Comparison of ENCODE assay signal across 1 cellular context in the genomic region with DNA sequence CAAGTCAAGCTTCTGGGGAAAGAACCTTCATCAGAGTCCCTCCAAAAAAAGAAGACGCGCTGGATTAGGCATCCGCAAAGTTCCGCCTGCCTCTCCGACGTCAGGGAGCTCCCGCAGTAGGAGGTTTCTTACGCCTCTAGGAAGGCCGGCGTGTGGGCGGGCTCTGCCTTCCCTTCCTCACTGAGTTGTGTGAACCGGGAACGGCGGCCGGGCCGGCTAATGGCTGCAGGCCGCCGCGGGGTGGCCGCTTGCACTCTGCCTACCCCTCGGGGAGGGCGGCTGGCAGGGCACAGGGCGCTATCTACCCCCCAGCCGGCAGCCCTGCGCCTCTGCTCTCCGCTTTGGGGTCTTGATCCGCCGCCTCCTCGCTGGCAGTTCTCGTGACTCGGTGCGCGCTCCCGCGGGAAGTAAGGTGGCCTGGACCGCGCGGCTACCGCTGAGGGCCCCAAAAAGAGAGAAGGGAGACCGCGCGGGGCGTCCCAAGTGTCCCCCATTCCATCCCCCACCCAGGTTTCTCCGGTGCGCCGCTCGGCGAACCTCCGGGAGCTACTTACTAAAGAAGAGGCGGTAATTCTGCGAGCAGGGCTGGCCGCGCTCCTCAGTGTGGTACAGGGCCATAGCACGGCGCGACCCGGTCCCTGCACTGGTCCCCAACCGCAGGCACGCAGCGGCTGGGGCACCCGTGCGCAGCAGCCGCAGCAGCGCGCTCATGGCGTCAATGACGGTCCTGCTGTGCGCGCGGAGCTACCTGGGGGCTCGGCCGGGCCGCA.
TF ChIP-seq lines count a peak whose summit lies in the region.

A gene (minus strand): TSS at position 723 of the 770 bp plus-strand sequence. CDS start 12 bp downstream, at position 711.

TF ChIP-seq in HEK293, 187 proteins besides CTCF, POLR2A, EP300 and RAD21 (continued from another document and continues in another):
- TF ChIP-seq, protein P1, sequence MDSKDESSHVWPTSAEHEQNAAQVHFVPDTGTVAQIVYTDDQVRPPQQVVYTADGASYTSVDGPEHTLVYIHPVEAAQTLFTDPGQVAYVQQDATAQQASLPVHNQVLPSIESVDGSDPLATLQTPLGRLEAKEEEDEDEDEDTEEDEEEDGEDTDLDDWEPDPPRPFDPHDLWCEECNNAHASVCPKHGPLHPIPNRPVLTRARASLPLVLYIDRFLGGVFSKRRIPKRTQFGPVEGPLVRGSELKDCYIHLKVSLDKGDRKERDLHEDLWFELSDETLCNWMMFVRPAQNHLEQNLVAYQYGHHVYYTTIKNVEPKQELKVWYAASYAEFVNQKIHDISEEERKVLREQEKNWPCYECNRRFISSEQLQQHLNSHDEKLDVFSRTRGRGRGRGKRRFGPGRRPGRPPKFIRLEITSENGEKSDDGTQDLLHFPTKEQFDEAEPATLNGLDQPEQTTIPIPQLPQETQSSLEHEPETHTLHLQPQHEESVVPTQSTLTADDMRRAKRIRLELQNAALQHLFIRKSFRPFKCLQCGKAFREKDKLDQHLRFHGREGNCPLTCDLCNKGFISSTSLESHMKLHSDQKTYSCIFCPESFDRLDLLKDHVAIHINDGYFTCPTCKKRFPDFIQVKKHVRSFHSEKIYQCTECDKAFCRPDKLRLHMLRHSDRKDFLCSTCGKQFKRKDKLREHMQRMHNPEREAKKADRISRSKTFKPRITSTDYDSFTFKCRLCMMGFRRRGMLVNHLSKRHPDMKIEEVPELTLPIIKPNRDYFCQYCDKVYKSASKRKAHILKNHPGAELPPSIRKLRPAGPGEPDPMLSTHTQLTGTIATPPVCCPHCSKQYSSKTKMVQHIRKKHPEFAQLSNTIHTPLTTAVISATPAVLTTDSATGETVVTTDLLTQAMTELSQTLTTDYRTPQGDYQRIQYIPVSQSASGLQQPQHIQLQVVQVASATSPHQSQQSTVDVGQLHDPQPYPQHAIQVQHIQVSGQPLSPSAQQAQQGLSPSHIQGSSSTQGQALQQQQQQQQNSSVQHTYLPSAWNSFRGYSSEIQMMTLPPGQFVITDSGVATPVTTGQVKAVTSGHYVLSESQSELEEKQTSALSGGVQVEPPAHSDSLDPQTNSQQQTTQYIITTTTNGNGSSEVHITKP (tag by site-specific recombination; IDR thresholded peaks at IDR 0.05) = peak; percentile 46
- TF ChIP-seq ZNF391 (tag by site-specific recombination; IDR thresholded peaks at IDR 0.05; ENCODE audit: borderline replicate concordance, low read depth) (no peak), ZNF558 (tag by site-specific recombination; IDR thresholded peaks at IDR 0.05) (no peak), ZNF501 (tag by site-specific recombination; IDR thresholded peaks at IDR 0.05) (peak; percentile 83; the same call in 1 of the 2 replicates), SCRT2 (tag by site-specific recombination; IDR thresholded peaks at IDR 0.05) (no peak), ZNF510 (tag by site-specific recombination; IDR thresholded peaks at IDR 0.05; ENCODE audit: insufficient replicate concordance) (no peak), HOXA7 (CRISPR knock-in tag; IDR thresholded peaks at IDR 0.05; ENCODE audit: borderline replicate concordance) (no peak), TRIM28 (IDR thresholded peaks at IDR 0.05; ENCODE audit: borderline replicate concordance, low read length) (no peak), SP2 (tag by site-specific recombination; IDR thresholded peaks at IDR 0.05) (peak; percentile 69), ZNF37A (tag by site-specific recombination; IDR thresholded peaks at IDR 0.05) (no peak), OSR2 (tag by site-specific recombination; IDR thresholded peaks at IDR 0.05) (peak; percentile 26; the same call in 1 of the 2 replicates), ZXDB (tag by site-specific recombination; IDR thresholded peaks at IDR 0.05) (peak; percentile 66), ZFP37 (tag by site-specific recombination; IDR thresholded peaks at IDR 0.05) (0 out of 2 replicates have a peak, but pooled peaks have one; percentile 65), ZSCAN30 (tag by site-specific recombination; IDR thresholded peaks at IDR 0.05) (peak; percentile 71), SP3 (tag by site-specific recombination; IDR thresholded peaks at IDR 0.05) (peak; percentile 47), TCF7L2 (IDR thresholded peaks at IDR 0.05; ENCODE audit: borderline replicate concordance, low read depth, low read length) (no peak), YY1 (tag by site-specific recombination; IDR thresholded peaks at IDR 0.05) (peak; percentile 73), ZBTB1 (tag by site-specific recombination; IDR thresholded peaks at IDR 0.05) (no peak), ZNF16 (tag by site-specific recombination; IDR thresholded peaks at IDR 0.05; ENCODE audit: low read depth) (no peak), ZNF2 (tag by site-specific recombination; IDR thresholded peaks at IDR 0.05) (peak; percentile 83; the same call in 1 of the 2 replicates), ZNF248 (tag by site-specific recombination; IDR thresholded peaks at IDR 0.05) (no peak), ZNF335 (tag by site-specific recombination; conservative IDR thresholded peaks at IDR 0.05) (peak; percentile 89), ZFP3 (tag by site-specific recombination; IDR thresholded peaks at IDR 0.05; ENCODE audit: low read depth) (no peak), ZBTB7A (tag by site-specific recombination; IDR thresholded peaks at IDR 0.05; ENCODE audit: low read depth) (no peak), SP7 (tag by site-specific recombination; IDR thresholded peaks at IDR 0.05) (peak; percentile 67), GLIS1 (tag by site-specific recombination; IDR thresholded peaks at IDR 0.05) (peak; percentile 68), ZBTB17 (tag by site-specific recombination; IDR thresholded peaks at IDR 0.05) (no peak; the same call in 1 of the 2 replicates), ZNF341 (tag by site-specific recombination; IDR thresholded peaks at IDR 0.05; ENCODE audit: low read depth) (peak; percentile 55; the same call in 1 of the 2 replicates), ZNF404 (tag by site-specific recombination; IDR thresholded peaks at IDR 0.05) (no peak), GLI2 (tag by site-specific recombination; IDR thresholded peaks at IDR 0.05; ENCODE audit: borderline replicate concordance, low read depth) (no peak), ZNF292 (tag by site-specific recombination; IDR thresholded peaks at IDR 0.05; ENCODE audit: borderline replicate concordance, low read depth) (no peak), ZNF660 (tag by site-specific recombination; IDR thresholded peaks at IDR 0.05) (peak; percentile 12; the same call in 1 of the 2 replicates), ZNF76 (tag by site-specific recombination; IDR thresholded peaks at IDR 0.05; ENCODE audit: borderline replicate concordance, low read depth) (peak; percentile 83; the same call in 1 of the 2 replicates), GLIS2 (tag by site-specific recombination; IDR thresholded peaks at IDR 0.05) (peak; percentile 82), ZNF658 (tag by site-specific recombination; IDR thresholded peaks at IDR 0.05) (no peak), ZIC2 (tag by site-specific recombination; IDR thresholded peaks at IDR 0.05) (peak; percentile 90), ZFHX2 (tag by site-specific recombination; conservative IDR thresholded peaks at IDR 0.05) (peak; percentile 63), ZNF596 (tag by site-specific recombination; IDR thresholded peaks at IDR 0.05) (no peak), ZNF174 (tag by site-specific recombination; IDR thresholded peaks at IDR 0.05) (no peak)
- TF ChIP-seq, protein P2, sequence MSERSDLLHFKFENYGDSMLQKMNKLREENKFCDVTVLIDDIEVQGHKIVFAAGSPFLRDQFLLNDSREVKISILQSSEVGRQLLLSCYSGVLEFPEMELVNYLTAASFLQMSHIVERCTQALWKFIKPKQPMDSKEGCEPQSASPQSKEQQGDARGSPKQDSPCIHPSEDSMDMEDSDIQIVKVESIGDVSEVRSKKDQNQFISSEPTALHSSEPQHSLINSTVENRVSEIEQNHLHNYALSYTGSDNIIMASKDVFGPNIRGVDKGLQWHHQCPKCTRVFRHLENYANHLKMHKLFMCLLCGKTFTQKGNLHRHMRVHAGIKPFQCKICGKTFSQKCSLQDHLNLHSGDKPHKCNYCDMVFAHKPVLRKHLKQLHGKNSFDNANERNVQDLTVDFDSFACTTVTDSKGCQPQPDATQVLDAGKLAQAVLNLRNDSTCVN (tag by site-specific recombination; optimal IDR thresholded peaks at IDR 0.05) = peak; percentile 95
- TF ChIP-seq, protein P3, sequence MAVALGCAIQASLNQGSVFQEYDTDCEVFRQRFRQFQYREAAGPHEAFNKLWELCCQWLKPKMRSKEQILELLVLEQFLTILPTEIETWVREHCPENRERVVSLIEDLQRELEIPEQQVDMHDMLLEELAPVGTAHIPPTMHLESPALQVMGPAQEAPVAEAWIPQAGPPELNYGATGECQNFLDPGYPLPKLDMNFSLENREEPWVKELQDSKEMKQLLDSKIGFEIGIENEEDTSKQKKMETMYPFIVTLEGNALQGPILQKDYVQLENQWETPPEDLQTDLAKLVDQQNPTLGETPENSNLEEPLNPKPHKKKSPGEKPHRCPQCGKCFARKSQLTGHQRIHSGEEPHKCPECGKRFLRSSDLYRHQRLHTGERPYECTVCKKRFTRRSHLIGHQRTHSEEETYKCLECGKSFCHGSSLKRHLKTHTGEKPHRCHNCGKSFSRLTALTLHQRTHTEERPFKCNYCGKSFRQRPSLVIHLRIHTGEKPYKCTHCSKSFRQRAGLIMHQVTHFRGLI (tag by site-specific recombination; IDR thresholded peaks at IDR 0.05) = peak; percentile 70; the same call in 1 of the 2 replicates
- TF ChIP-seq, protein P4, sequence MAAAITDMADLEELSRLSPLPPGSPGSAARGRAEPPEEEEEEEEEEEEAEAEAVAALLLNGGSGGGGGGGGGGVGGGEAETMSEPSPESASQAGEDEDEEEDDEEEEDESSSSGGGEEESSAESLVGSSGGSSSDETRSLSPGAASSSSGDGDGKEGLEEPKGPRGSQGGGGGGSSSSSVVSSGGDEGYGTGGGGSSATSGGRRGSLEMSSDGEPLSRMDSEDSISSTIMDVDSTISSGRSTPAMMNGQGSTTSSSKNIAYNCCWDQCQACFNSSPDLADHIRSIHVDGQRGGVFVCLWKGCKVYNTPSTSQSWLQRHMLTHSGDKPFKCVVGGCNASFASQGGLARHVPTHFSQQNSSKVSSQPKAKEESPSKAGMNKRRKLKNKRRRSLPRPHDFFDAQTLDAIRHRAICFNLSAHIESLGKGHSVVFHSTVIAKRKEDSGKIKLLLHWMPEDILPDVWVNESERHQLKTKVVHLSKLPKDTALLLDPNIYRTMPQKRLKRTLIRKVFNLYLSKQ (tag by site-specific recombination; IDR thresholded peaks at IDR 0.05; ENCODE audit: borderline replicate concordance) = no peak
- TF ChIP-seq, protein P5, sequence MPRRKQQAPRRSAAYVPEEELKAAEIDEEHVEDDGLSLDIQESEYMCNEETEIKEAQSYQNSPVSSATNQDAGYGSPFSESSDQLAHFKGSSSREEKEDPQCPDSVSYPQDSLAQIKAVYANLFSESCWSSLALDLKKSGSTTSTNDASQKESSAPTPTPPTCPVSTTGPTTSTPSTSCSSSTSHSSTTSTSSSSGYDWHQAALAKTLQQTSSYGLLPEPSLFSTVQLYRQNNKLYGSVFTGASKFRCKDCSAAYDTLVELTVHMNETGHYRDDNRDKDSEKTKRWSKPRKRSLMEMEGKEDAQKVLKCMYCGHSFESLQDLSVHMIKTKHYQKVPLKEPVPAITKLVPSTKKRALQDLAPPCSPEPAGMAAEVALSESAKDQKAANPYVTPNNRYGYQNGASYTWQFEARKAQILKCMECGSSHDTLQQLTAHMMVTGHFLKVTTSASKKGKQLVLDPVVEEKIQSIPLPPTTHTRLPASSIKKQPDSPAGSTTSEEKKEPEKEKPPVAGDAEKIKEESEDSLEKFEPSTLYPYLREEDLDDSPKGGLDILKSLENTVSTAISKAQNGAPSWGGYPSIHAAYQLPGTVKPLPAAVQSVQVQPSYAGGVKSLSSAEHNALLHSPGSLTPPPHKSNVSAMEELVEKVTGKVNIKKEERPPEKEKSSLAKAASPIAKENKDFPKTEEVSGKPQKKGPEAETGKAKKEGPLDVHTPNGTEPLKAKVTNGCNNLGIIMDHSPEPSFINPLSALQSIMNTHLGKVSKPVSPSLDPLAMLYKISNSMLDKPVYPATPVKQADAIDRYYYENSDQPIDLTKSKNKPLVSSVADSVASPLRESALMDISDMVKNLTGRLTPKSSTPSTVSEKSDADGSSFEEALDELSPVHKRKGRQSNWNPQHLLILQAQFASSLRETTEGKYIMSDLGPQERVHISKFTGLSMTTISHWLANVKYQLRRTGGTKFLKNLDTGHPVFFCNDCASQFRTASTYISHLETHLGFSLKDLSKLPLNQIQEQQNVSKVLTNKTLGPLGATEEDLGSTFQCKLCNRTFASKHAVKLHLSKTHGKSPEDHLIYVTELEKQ (tag by site-specific recombination; IDR thresholded peaks at IDR 0.05; ENCODE audit: borderline replicate concordance) = no peak
- TF ChIP-seq, protein P6, sequence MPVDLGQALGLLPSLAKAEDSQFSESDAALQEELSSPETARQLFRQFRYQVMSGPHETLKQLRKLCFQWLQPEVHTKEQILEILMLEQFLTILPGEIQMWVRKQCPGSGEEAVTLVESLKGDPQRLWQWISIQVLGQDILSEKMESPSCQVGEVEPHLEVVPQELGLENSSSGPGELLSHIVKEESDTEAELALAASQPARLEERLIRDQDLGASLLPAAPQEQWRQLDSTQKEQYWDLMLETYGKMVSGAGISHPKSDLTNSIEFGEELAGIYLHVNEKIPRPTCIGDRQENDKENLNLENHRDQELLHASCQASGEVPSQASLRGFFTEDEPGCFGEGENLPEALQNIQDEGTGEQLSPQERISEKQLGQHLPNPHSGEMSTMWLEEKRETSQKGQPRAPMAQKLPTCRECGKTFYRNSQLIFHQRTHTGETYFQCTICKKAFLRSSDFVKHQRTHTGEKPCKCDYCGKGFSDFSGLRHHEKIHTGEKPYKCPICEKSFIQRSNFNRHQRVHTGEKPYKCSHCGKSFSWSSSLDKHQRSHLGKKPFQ (tag by site-specific recombination; IDR thresholded peaks at IDR 0.05) = peak; percentile 87
- TF ChIP-seq, protein P7, sequence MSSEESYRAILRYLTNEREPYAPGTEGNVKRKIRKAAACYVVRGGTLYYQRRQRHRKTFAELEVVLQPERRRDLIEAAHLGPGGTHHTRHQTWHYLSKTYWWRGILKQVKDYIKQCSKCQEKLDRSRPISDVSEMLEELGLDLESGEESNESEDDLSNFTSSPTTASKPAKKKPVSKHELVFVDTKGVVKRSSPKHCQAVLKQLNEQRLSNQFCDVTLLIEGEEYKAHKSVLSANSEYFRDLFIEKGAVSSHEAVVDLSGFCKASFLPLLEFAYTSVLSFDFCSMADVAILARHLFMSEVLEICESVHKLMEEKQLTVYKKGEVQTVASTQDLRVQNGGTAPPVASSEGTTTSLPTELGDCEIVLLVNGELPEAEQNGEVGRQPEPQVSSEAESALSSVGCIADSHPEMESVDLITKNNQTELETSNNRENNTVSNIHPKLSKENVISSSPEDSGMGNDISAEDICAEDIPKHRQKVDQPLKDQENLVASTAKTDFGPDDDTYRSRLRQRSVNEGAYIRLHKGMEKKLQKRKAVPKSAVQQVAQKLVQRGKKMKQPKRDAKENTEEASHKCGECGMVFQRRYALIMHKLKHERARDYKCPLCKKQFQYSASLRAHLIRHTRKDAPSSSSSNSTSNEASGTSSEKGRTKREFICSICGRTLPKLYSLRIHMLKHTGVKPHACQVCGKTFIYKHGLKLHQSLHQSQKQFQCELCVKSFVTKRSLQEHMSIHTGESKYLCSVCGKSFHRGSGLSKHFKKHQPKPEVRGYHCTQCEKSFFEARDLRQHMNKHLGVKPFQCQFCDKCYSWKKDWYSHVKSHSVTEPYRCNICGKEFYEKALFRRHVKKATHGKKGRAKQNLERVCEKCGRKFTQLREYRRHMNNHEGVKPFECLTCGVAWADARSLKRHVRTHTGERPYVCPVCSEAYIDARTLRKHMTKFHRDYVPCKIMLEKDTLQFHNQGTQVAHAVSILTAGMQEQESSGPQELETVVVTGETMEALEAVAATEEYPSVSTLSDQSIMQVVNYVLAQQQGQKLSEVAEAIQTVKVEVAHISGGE (tag by site-specific recombination; conservative IDR thresholded peaks at IDR 0.05; ENCODE audit: low read depth) = 0 out of 2 replicates have a peak, but pooled peaks have one; percentile 38
